30 cellular contexts compared by ENCODE assay signal in the genomic region with DNA sequence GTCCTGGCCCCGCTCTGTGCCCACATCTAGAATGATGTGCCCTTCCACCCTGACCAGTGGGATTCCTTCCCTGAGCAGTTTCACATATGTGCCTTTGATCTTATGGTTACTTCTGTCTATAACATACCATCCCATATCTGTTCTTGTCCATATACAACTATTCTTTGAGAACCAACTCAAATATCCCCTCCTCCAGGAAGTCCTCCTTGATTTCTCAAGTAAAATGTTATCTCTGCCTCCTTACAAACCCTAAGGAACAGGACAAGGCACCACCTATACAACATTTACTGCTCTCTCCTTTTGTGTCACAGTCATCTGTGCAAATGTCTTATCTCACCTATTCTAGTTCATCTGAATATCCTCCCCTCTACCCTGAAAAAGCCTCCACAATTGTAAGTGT. TPM values are rescaled to one million over a fixed set of nuclear protein-coding genes. Genes with fewer than 3 reads are reported as not detected.
"Had no signal": no experiment of that assay in that cellular context is flagged by ENCODE, and none has a peak within 500 bp of the region (broad histone marks: within the 10 kb centered on the region; RNA-seq: fewer than 3 reads in every experiment).

No MANE protein-coding gene starts in this region.

- H3K27ac Mint-ChIP-seq: stimulated activated effector memory CD8-positive, alpha-beta T cell treated with anti-CD3 and anti-CD28 coated beads, Interleukin-12 subunit alpha, Interleukin-12 subunit beta, amount 100 ng/mL, for 72 hours; stimulated activated memory B cell treated with anti-CD40 and anti-IgM and Interleukin-4, amounts not matched to agents 10 μg/mL and 1 μg/mL and 100 μg/mL, for 72 hours; stimulated activated naive B cell treated with anti-CD40 and anti-IgM and Interleukin-4, amounts not matched to agents 10 μg/mL and 1 μg/mL and 100 μg/mL, for 72 hours; stimulated activated naive CD8-positive, alpha-beta T cell treated with anti-CD3 and anti-CD28 coated beads, Interleukin-15, amount 100 ng/mL, for 72 hours; stimulated activated naive CD8-positive, alpha-beta T cell treated with anti-CD3 and anti-CD28 coated beads, Interleukin-15, Interleukin-2, amounts not matched to agents 100 ng/mL and 50 ng/mL, for 24 hours; type B pancreatic cell had no signal

- H3K27me3 ChIP-seq: stomach, testis, thyroid gland, tibial artery, upper lobe of left lung, upper lobe of right lung, uterus, vagina had no signal

- H3K27ac ChIP-seq: stomach, suprapubic skin, testis, thoracic aorta, thyroid gland, tibial artery, tibial nerve, transverse colon, upper lobe of left lung, upper lobe of right lung, uterus, vagina had no signal

- FAIRE-seq: urothelium cell line had no signal

- H3K36me3 ChIP-seq: suprapubic skin, thoracic aorta, thyroid gland, tibial artery, tibial nerve, transverse colon, upper lobe of left lung, upper lobe of right lung, uterus, vagina had no signal

- H3K9me3 Mint-ChIP-seq: stimulated activated effector memory CD8-positive, alpha-beta T cell treated with anti-CD3 and anti-CD28 coated beads, Interleukin-12 subunit alpha, Interleukin-12 subunit beta, amount 100 ng/mL, for 72 hours; stimulated activated memory B cell treated with anti-CD40 and anti-IgM and Interleukin-4, amounts not matched to agents 10 μg/mL and 1 μg/mL and 100 μg/mL, for 72 hours; stimulated activated naive B cell treated with anti-CD40 and anti-IgM and Interleukin-4, amounts not matched to agents 10 μg/mL and 1 μg/mL and 100 μg/mL, for 72 hours; stimulated activated naive CD8-positive, alpha-beta T cell treated with anti-CD3 and anti-CD28 coated beads, Interleukin-15, amount 100 ng/mL, for 72 hours; stimulated activated naive CD8-positive, alpha-beta T cell treated with anti-CD3 and anti-CD28 coated beads, Interleukin-15, Interleukin-2, amounts not matched to agents 100 ng/mL and 50 ng/mL, for 24 hours; type B pancreatic cell had no signal

- ATAC-seq: stimulated activated effector memory CD8-positive, alpha-beta T cell treated with anti-CD3 and anti-CD28 coated beads, Interleukin-12 subunit alpha, Interleukin-12 subunit beta, amount 100 ng/mL, for 72 hours; stimulated activated naive B cell treated with anti-CD40 and anti-IgM and Interleukin-4, amounts not matched to agents 10 μg/mL and 1 μg/mL and 100 μg/mL, for 72 hours; stimulated activated naive CD8-positive, alpha-beta T cell treated with anti-CD3 and anti-CD28 coated beads, Interleukin-15, Interleukin-2, amounts not matched to agents 100 U/mL and 50 U/mL, for 24 hours; upper lobe of right lung had no signal

- H3K4me1 Mint-ChIP-seq: stimulated activated effector memory CD8-positive, alpha-beta T cell treated with anti-CD3 and anti-CD28 coated beads, Interleukin-12 subunit alpha, Interleukin-12 subunit beta, amount 100 ng/mL, for 72 hours; stimulated activated memory B cell treated with anti-CD40 and anti-IgM and Interleukin-4, amounts not matched to agents 10 μg/mL and 1 μg/mL and 100 μg/mL, for 72 hours had no signal

- H3K4me3 Mint-ChIP-seq: stimulated activated effector memory CD8-positive, alpha-beta T cell treated with anti-CD3 and anti-CD28 coated beads, Interleukin-12 subunit alpha, Interleukin-12 subunit beta, amount 100 ng/mL, for 72 hours; stimulated activated memory B cell treated with anti-CD40 and anti-IgM and Interleukin-4, amounts not matched to agents 10 μg/mL and 1 μg/mL and 100 μg/mL, for 72 hours; stimulated activated naive B cell treated with anti-CD40 and anti-IgM and Interleukin-4, amounts not matched to agents 10 μg/mL and 1 μg/mL and 100 μg/mL, for 72 hours; stimulated activated naive CD8-positive, alpha-beta T cell treated with anti-CD3 and anti-CD28 coated beads, Interleukin-15, amount 100 ng/mL, for 72 hours; stimulated activated naive CD8-positive, alpha-beta T cell treated with anti-CD3 and anti-CD28 coated beads, Interleukin-15, Interleukin-2, amounts not matched to agents 100 ng/mL and 50 ng/mL, for 24 hours; type B pancreatic cell had no signal

- DNase-seq: stimulated activated CD4-positive, alpha-beta T cell treated with anti-CD3 and anti-CD28 coated beads, Interleukin-2, amount 100 ng/mL, for 48 hours; stimulated activated CD4-positive, alpha-beta T cell treated with anti-CD3 and anti-CD28 coated beads, Interleukin-4, amount 100 ng/mL, for 1 hour; stimulated activated CD4-positive, alpha-beta T cell treated with anti-CD3 and anti-CD28 coated beads, Interleukin-4, amount 100 ng/mL, for 24 hours; stimulated activated CD4-positive, alpha-beta T cell treated with anti-CD3 and anti-CD28 coated beads, Interleukin-4, amount 100 ng/mL, for 4 hours; stimulated activated CD8-positive, alpha-beta memory T cell treated with anti-CD3 and anti-CD28 coated beads, Interleukin-4, amount 100 ng/mL, for 48 hours; stimulated activated naive B cell treated with anti-CD40 and anti-IgM and Interleukin-4, amounts not matched to agents 10 μg/mL and 1 μg/mL and 100 μg/mL, for 72 hours; stimulated activated naive CD4-positive, alpha-beta T cell treated with Interleukin-2 at 50 U/mL for 16 hours; stimulated activated naive CD8-positive, alpha-beta T cell treated with anti-CD3 and anti-CD28 coated beads, Interleukin-15, amount 100 ng/mL, for 72 hours; stimulated activated naive CD8-positive, alpha-beta T cell treated with anti-CD3 and anti-CD28 coated beads, Interleukin-15, Interleukin-2, amounts not matched to agents 100 U/mL and 50 U/mL, for 24 hours; stomach; substantia nigra; testis; thyroid gland; tibial artery; transverse colon; trophoblast cell; upper lobe of left lung; upper lobe of right lung; uterus had no signal

- H3K4me3 ChIP-seq: stomach, suprapubic skin, testis, thoracic aorta, thyroid gland, tibial artery, tibial nerve, transverse colon, upper lobe of left lung, upper lobe of right lung, uterus, vagina had no signal

- H3K36me3 Mint-ChIP-seq: stimulated activated effector memory CD8-positive, alpha-beta T cell treated with anti-CD3 and anti-CD28 coated beads, Interleukin-12 subunit alpha, Interleukin-12 subunit beta, amount 100 ng/mL, for 72 hours; stimulated activated memory B cell treated with anti-CD40 and anti-IgM and Interleukin-4, amounts not matched to agents 10 μg/mL and 1 μg/mL and 100 μg/mL, for 72 hours; stimulated activated naive B cell treated with anti-CD40 and anti-IgM and Interleukin-4, amounts not matched to agents 10 μg/mL and 1 μg/mL and 100 μg/mL, for 72 hours; type B pancreatic cell had no signal

- H3K4me1 ChIP-seq: stomach, suprapubic skin, testis, thyroid gland, tibial artery, tibial nerve, transverse colon, upper lobe of left lung, upper lobe of right lung, uterus, vagina had no signal

- H3K9me3 ChIP-seq: stomach, suprapubic skin, testis, thoracic aorta, thyroid gland, tibial artery, tibial nerve, transverse colon, upper lobe of left lung, upper lobe of right lung, uterus, vagina had no signal

RNA-seq across cellular contexts. Expression of a gene that starts 28.2 kb away (rescaled TPM):
- total RNA-seq: subcutaneous adipose tissue, thoracic aorta, thyroid gland, tibial nerve, transverse colon, urinary bladder, vagina had no signal
